ENCODE assay signal across 1 cellular context in the genomic region with DNA sequence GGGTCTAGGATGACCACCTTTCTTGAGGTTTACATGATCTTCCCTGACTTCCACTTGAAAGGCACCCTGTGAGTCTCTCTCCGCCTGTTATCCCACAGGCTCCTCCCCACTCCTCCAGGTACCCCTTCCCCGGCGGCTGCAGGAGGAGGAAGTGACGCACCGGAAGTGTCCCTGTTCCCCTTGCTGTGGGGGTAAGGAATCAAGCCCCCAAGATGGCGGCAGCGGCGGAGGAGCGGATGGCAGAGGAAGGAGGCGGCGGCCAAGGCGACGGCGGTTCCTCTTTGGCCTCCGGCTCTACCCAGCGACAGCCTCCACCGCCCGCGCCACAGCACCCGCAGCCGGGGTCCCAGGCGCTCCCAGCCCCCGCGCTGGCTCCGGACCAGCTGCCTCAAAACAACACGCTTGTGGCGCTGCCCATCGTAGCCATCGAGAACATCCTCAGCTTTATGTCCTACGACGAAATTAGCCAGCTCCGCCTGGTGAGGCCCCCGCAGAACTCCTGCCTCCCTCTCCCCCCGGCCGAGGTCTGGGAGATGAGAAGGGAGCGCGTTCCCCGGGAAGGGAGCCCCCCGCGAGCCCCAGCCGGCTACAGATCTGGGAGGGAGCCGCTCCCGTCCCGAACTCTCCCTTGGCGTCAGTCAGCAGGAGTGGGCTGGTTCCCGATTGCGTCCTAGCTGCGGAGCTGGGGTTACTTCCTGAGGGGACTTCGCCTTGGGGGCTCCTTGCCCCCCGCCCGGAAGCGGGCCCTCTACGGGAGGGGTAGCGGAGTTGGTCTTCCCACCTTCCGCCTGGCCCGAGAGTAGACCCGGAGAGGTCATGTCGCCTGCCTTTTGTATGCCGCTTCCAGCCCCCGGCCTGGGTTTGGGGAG.
TF ChIP-seq lines count a peak whose summit lies in the region.

Gene FBXO28 (plus strand): TSS at position 194 of the 869 bp plus-strand sequence. CDS start 19 bp downstream, at position 213.

TF ChIP-seq in HEK293, 187 proteins besides CTCF, POLR2A, EP300 and RAD21 (continued from another document and continues in another):
- peak; percentile 86; the same call in 1 of the 2 replicates for TF ChIP-seq ZNF692 (tag by site-specific recombination; IDR thresholded peaks at IDR 0.05)
- TF ChIP-seq ZNF664 (tag by site-specific recombination; IDR thresholded peaks at IDR 0.05) = no peak
- TF ChIP-seq ZNF791 (tag by site-specific recombination; IDR thresholded peaks at IDR 0.05) = no peak
- TF ChIP-seq ZNF155 (tag by site-specific recombination; IDR thresholded peaks at IDR 0.05) = no peak
- peak; percentile 45; the same call in 1 of the 2 replicates for TF ChIP-seq ZBTB8A (tag by site-specific recombination; IDR thresholded peaks at IDR 0.05)
- no peak for TF ChIP-seq HOXA7 (CRISPR knock-in tag; IDR thresholded peaks at IDR 0.05; ENCODE audit: borderline replicate concordance)
- TF ChIP-seq HOXD13 (CRISPR knock-in tag; IDR thresholded peaks at IDR 0.05; ENCODE audit: borderline replicate concordance) = no peak; the same call in 1 of the 2 replicates
- TF ChIP-seq ZNF555 (tag by site-specific recombination; conservative IDR thresholded peaks at IDR 0.05) = no peak
- TF ChIP-seq ZNF580 (tag by site-specific recombination; IDR thresholded peaks at IDR 0.05) = peak; percentile 91
- TF ChIP-seq ZFP3 (tag by site-specific recombination; IDR thresholded peaks at IDR 0.05; ENCODE audit: low read depth) = no peak
- TF ChIP-seq ZFP37 (tag by site-specific recombination; IDR thresholded peaks at IDR 0.05) = peak; percentile 98
- TF ChIP-seq ZNF16 (tag by site-specific recombination; IDR thresholded peaks at IDR 0.05; ENCODE audit: low read depth) = 0 out of 2 replicates have a peak, but pooled peaks have one; percentile 10
- peak; percentile 99 for TF ChIP-seq ZNF561 (tag by site-specific recombination; IDR thresholded peaks at IDR 0.05; ENCODE audit: borderline replicate concordance)
- no peak for TF ChIP-seq ZNF530 (tag by site-specific recombination; IDR thresholded peaks at IDR 0.05; ENCODE audit: low read depth)
- TF ChIP-seq ZEB2 (tag by site-specific recombination; IDR thresholded peaks at IDR 0.05) = peak; percentile 86; the same call in 1 of the 2 replicates
- no peak for TF ChIP-seq ZBTB44 (tag by site-specific recombination; IDR thresholded peaks at IDR 0.05)
- no peak for TF ChIP-seq ZNF830 (tag by site-specific recombination; IDR thresholded peaks at IDR 0.05; ENCODE audit: low read depth)
- TF ChIP-seq PATZ1 (tag by site-specific recombination; IDR thresholded peaks at IDR 0.05) = peak; percentile 100
- TF ChIP-seq, protein P1, sequence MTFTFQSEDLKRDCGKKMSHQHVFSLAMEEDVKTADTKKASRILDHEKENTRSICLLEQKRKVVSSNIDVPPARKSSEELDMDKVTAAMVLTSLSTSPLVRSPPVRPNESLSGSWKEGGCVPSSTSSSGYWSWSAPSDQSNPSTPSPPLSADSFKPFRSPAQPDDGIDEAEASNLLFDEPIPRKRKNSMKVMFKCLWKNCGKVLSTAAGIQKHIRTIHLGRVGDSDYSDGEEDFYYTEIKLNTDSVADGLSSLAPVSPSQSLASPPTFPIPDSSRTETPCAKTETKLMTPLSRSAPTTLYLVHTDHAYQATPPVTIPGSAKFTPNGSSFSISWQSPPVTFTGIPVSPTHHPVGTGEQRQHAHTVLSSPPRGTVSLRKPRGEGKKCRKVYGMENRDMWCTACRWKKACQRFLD (tag by site-specific recombination; IDR thresholded peaks at IDR 0.05) = no peak
- 0 out of 2 replicates have a peak, but pooled peaks have one; percentile 5 for TF ChIP-seq ZNF341 (tag by site-specific recombination; IDR thresholded peaks at IDR 0.05; ENCODE audit: low read depth)
- no peak for TF ChIP-seq ZNF350 (tag by site-specific recombination; IDR thresholded peaks at IDR 0.05)
- no peak for TF ChIP-seq ZNF596 (tag by site-specific recombination; IDR thresholded peaks at IDR 0.05)
- peak; percentile 95 for TF ChIP-seq ZNF335 (tag by site-specific recombination; conservative IDR thresholded peaks at IDR 0.05)
- no peak for TF ChIP-seq ZNF202 (tag by site-specific recombination; IDR thresholded peaks at IDR 0.05; ENCODE audit: borderline replicate concordance)
- TF ChIP-seq BCL11B (tag by site-specific recombination; IDR thresholded peaks at IDR 0.05; ENCODE audit: low read depth) = no peak
- TF ChIP-seq BCL11A (tag by site-specific recombination; IDR thresholded peaks at IDR 0.05; ENCODE audit: low read depth) = no peak
- TF ChIP-seq YY2 (tag by site-specific recombination; IDR thresholded peaks at IDR 0.05) = peak; percentile 99
- TF ChIP-seq PRDM6 (tag by site-specific recombination; IDR thresholded peaks at IDR 0.05) = no peak
- no peak for TF ChIP-seq ZNF138 (tag by site-specific recombination; IDR thresholded peaks at IDR 0.05; ENCODE audit: borderline replicate concordance)
- TF ChIP-seq ZNF354C (tag by site-specific recombination; IDR thresholded peaks at IDR 0.05; ENCODE audit: borderline replicate concordance, low read depth) = no peak
- peak; percentile 54; the same call in 1 of the 2 replicates for TF ChIP-seq ZNF121 (tag by site-specific recombination; IDR thresholded peaks at IDR 0.05)
- TF ChIP-seq KLF10 (tag by site-specific recombination; IDR thresholded peaks at IDR 0.05) = peak; percentile 37; the same call in 1 of the 2 replicates
- no peak for TF ChIP-seq ZNF266 (tag by site-specific recombination; IDR thresholded peaks at IDR 0.05; ENCODE audit: low read depth)
- TF ChIP-seq PRDM4 (tag by site-specific recombination; IDR thresholded peaks at IDR 0.05) = no peak
- no peak for TF ChIP-seq TCF7L2 (IDR thresholded peaks at IDR 0.05; ENCODE audit: borderline replicate concordance, low read depth, low read length)
- TF ChIP-seq, protein P2, sequence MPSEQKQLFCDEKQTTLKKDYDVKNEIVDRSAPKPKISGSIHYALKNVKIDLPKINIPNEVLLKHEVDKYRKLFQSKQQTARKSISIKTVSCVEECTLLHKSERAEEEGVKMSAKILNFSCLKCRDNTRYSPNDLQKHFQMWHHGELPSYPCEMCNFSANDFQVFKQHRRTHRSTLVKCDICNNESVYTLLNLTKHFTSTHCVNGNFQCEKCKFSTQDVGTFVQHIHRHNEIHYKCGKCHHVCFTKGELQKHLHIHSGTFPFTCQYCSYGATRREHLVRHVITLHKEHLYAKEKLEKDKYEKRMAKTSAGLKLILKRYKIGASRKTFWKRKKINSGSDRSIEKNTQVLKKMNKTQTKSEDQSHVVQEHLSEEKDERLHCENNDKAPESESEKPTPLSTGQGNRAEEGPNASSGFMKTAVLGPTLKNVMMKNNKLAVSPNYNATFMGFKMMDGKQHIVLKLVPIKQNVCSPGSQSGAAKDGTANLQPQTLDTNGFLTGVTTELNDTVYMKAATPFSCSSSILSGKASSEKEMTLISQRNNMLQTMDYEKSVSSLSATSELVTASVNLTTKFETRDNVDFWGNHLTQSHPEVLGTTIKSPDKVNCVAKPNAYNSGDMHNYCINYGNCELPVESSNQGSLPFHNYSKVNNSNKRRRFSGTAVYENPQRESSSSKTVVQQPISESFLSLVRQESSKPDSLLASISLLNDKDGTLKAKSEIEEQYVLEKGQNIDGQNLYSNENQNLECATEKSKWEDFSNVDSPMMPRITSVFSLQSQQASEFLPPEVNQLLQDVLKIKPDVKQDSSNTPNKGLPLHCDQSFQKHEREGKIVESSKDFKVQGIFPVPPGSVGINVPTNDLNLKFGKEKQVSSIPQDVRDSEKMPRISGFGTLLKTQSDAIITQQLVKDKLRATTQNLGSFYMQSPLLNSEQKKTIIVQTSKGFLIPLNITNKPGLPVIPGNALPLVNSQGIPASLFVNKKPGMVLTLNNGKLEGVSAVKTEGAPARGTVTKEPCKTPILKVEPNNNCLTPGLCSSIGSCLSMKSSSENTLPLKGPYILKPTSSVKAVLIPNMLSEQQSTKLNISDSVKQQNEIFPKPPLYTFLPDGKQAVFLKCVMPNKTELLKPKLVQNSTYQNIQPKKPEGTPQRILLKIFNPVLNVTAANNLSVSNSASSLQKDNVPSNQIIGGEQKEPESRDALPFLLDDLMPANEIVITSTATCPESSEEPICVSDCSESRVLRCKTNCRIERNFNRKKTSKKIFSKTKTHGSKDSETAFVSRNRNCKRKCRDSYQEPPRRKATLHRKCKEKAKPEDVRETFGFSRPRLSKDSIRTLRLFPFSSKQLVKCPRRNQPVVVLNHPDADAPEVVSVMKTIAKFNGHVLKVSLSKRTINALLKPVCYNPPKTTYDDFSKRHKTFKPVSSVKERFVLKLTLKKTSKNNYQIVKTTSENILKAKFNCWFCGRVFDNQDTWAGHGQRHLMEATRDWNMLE (tag by site-specific recombination; conservative IDR thresholded peaks at IDR 0.05; ENCODE audit: low read depth) = peak; percentile 98
- TF ChIP-seq ZNF23 (tag by site-specific recombination; IDR thresholded peaks at IDR 0.05; ENCODE audit: borderline replicate concordance) = no peak
- no peak for TF ChIP-seq ZNF114 (tag by site-specific recombination; IDR thresholded peaks at IDR 0.05)
- TF ChIP-seq, protein P3, sequence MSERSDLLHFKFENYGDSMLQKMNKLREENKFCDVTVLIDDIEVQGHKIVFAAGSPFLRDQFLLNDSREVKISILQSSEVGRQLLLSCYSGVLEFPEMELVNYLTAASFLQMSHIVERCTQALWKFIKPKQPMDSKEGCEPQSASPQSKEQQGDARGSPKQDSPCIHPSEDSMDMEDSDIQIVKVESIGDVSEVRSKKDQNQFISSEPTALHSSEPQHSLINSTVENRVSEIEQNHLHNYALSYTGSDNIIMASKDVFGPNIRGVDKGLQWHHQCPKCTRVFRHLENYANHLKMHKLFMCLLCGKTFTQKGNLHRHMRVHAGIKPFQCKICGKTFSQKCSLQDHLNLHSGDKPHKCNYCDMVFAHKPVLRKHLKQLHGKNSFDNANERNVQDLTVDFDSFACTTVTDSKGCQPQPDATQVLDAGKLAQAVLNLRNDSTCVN (tag by site-specific recombination; optimal IDR thresholded peaks at IDR 0.05) = peak; percentile 51
- TF ChIP-seq ZNF660 (tag by site-specific recombination; IDR thresholded peaks at IDR 0.05) = peak; percentile 88
